In genomic region chr2:83517727-83518368, GRCh38 we compare ENCODE assay signal across 13 cellular contexts.
DNase-seq lines count a peak whose midpoint lies in the region; ATAC-seq and TF ChIP-seq lines count a peak whose summit lies in the region.
"Had no signal": no experiment of that assay in that cellular context is flagged by ENCODE, and none has a peak within 500 bp of the region (broad histone marks: within the 10 kb centered on the region; RNA-seq: fewer than 3 reads in every experiment).

No MANE protein-coding gene starts in this region.

- H3K4me1 ChIP-seq in right cardiac atrium (ENCODE audit: control insufficient read depth, insufficient read depth, low read length), result no peaks in the 10 kb centered on the region
- H3K4me1 ChIP-seq: Caco-2 had no signal

- no peak for ATAC-seq in right cardiac atrium
- ATAC-seq in left ventricle myocardium superior, result no peak

- H3K27ac Mint-ChIP-seq in chondrocyte (ENCODE audit: unreplicated experiment), result no peak overlapping the region
- no peak overlapping the region for H3K27ac Mint-ChIP-seq in immature natural killer cell

- WGBS in right cardiac atrium, result 97% methylated on average over 42 of the region's 42 CpGs

- no peaks in the 10 kb centered on the region for H3K9me3 ChIP-seq in right cardiac atrium (ENCODE audit: control insufficient read depth, low read length)
- H3K9me3 ChIP-seq: Caco-2, MG63 had no signal

- H3K27ac ChIP-seq in right cardiac atrium (ENCODE audit: low read length), result no peak overlapping the region

- no peaks in the 10 kb centered on the region for H3K27me3 ChIP-seq in right cardiac atrium (ENCODE audit: control insufficient read depth, insufficient read depth)
- H3K27me3 ChIP-seq: MG63 had no signal

- H3K27me3 Mint-ChIP-seq in chondrocyte (ENCODE audit: low read depth) (no peaks in the 10 kb centered on the region), immature natural killer cell (ENCODE audit: low read depth in 3 of 3) (no peaks in the 10 kb centered on the region)

- H3K4me1 Mint-ChIP-seq in chondrocyte (ENCODE audit: low read depth), result no peaks in the 10 kb centered on the region
- no peaks in the 10 kb centered on the region for H3K4me1 Mint-ChIP-seq in immature natural killer cell

- H3K36me3 Mint-ChIP-seq in chondrocyte (ENCODE audit: low read depth), result no peaks in the 10 kb centered on the region
- H3K36me3 Mint-ChIP-seq in immature natural killer cell, result no peaks in the 10 kb centered on the region

- H3K4me3 Mint-ChIP-seq in chondrocyte (ENCODE audit: unreplicated experiment) (no peak overlapping the region), immature natural killer cell (no peak overlapping the region)

- DNase-seq in right cardiac atrium, result peak in 2 of 3 donors; percentile 21 to 26
- no peak for DNase-seq in left ventricle myocardium superior
- peak; percentile 15 for DNase-seq in NAMALWA (ENCODE audit: low spot score)
- DNase-seq in chondrocyte (ENCODE audit: low spot score), result peak; percentile 59
- DNase-seq in immature natural killer cell, result no peak
- DNase-seq in putamen (ENCODE audit: low spot score), result no peak
- no peak for DNase-seq in activated CD8-positive, alpha-beta memory T cell treated with anti-CD3 and anti-CD28 coated beads for 24 hours
- DNase-seq: Caco-2, DMS79 treated with DMSO at 0.1 percent for 48 hours, KG1, MG63, NCI-H1417, NCI-H510A had no signal

- TF ChIP-seq CTCF in chondrocyte (IDR thresholded peaks at IDR 0.05), result no peak

- H3K9me3 Mint-ChIP-seq in chondrocyte (ENCODE audit: low read depth) (peaks cover 10% of the 10 kb centered on the region), immature natural killer cell (peaks cover 7 to 25% (median 21%) of the 10 kb centered on the region in 6 donors)

- H3K4me3 ChIP-seq in right cardiac atrium (ENCODE audit: low read length), result no peak overlapping the region
- H3K4me3 ChIP-seq: MG63 had no signal

- intact Hi-C loops in right cardiac atrium (cut with DNase I), result no loop called here
- intact Hi-C loops in left ventricle myocardium superior (cut with micrococcal nuclease), result no loop called here

Comparison
In these comparisons a context has a peak if more than half of its experiments do, and no peak if none do; other contexts are left out.
1. DNase-seq: peak in right cardiac atrium (2 of 3), NAMALWA (single experiment) and chondrocyte (single experiment); none in left ventricle myocardium superior (single experiment), immature natural killer cell (0 of 3), putamen (single experiment) and activated CD8-positive, alpha-beta memory T cell treated with anti-CD3 and anti-CD28 coated beads for 24 hours (single experiment).